Comparison of ENCODE assay signal across 8 cellular contexts in the genomic region with DNA sequence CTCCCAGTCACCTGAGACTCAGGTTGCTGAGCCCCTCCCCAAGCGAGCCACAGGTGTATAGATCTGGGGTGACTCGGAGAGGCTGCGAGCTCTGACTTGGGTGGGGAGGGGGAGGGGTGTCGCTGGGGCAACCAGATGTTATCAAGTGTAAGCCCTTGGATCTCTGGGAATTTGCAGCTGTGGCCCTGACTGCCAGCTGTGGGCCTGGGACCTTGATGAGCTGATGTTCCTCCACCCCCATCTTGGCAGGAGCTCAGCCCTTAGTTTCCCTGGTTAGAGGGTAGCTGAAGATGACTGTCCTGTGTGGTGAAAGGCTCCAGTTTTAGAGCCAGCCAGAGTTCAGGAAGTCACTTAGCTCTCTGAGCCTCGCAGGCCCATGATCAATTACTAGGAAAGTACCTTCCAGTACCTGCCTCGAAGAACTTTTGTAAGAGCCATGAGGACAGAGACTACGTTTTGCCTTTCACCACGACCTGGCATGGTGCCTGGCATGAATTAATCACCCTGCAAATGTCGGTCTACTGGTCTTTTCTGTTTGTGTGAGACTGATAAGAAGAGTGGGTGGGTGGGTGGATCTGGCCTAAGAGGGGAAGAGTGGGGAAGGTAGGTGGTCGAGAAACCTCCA. TPM values are rescaled to one million over a fixed set of nuclear protein-coding genes. Genes with fewer than 3 reads are reported as not detected.
DNase-seq lines count a peak whose midpoint lies in the region; TF ChIP-seq lines count a peak whose summit lies in the region.

No MANE protein-coding gene starts in this region.

- H4K20me1 ChIP-seq in fibroblast of lung (ENCODE audit: control insufficient read depth, extremely low read depth, insufficient read depth, low read length): no peaks in the 10 kb centered on the region

- DNase-seq in NCI-H345 (lab: John Stamatoyannopoulos, UW) (peak; percentile 27), NCI-H345 treated with DMSO at 0.1 percent for 48 hours (lab: John Stamatoyannopoulos, UW; ENCODE audit: unreplicated experiment) (no peak), RWPE1 (ENCODE audit: low spot score) (peak; percentile 72), fibroblast of lung (ENCODE audit: low read depth in 2 of 2) (peak; percentile 55 to 89), SK-N-DZ (ENCODE audit: low spot score) (no peak), NCI-H524 treated with DMSO at 0.1 percent for 48 hours (lab: John Stamatoyannopoulos, UW) (no peak), HuH-7 (ENCODE audit: low spot score) (no peak)
- DNase-seq in stimulated activated CD4-positive, alpha-beta T cell treated with anti-CD3 and anti-CD28 coated beads, Interleukin-4, amount 100 ng/mL, for 1 hour: peak; percentile 38

- TF ChIP-seq CTCF in RWPE1 (conservative IDR thresholded peaks at IDR 0.05; ENCODE audit: low read depth): no peak
- TF ChIP-seq CTCF in fibroblast of lung (conservative IDR thresholded peaks at IDR 0.05 in 1 of 2, IDR thresholded peaks at IDR 0.05 in 1 of 2; ENCODE audit: low read depth in 1 of 2, low read length in 2 of 2): no peak

- POLR2A ChIA-PET in RWPE1 (lab: Yijun Ruan, JAX; ENCODE audit: low non-redundant PET): interaction anchor here (0.5 to 1.0 kb wide), 3 partner anchors 14 to 55 kb away, joined by 4 read pairs; a partner anchor contains a TSS

- H3K9ac ChIP-seq in fibroblast of lung (ENCODE audit: insufficient read depth, low read length): no peak overlapping the region

- no peak overlapping the region for H3K4me2 ChIP-seq in fibroblast of lung (ENCODE audit: extremely low read depth, insufficient read depth, low read length)

- no peak overlapping the region for H3K4me3 ChIP-seq in fibroblast of lung (replicated peaks in 1 of 4; ENCODE audit: control extremely low read depth in 1 of 4, insufficient read depth in 1 of 4, low read depth in 3 of 4, low read length in 4 of 4)

- H3K36me3 ChIP-seq in fibroblast of lung (ENCODE audit: control insufficient read depth, insufficient read depth, low read length): no peaks in the 10 kb centered on the region

- no peak overlapping the region for H2AFZ ChIP-seq in fibroblast of lung (ENCODE audit: low read length)

- H3K27me3 ChIP-seq in fibroblast of lung (ENCODE audit: control insufficient read depth, insufficient read depth, low read length): no peaks in the 10 kb centered on the region

- H3K9me3 ChIP-seq in fibroblast of lung (ENCODE audit: control insufficient read depth, insufficient read depth, low read depth, low read length): no peaks in the 10 kb centered on the region

- H3K27ac ChIP-seq in RWPE1 (peak overlapping the region; percentile 100), fibroblast of lung (ENCODE audit: insufficient read depth, low read length) (no peak overlapping the region)

- CTCF ChIA-PET in RWPE1 (lab: Yijun Ruan, JAX): interaction anchor here (0.5 to 1.3 kb wide), 2 partner anchors 15 to 49 kb away, joined by 3 to 8 read pairs; no protein-coding TSS in a partner anchor

- H3K4me1 ChIP-seq in fibroblast of lung (ENCODE audit: control insufficient read depth, extremely low read depth, insufficient read depth, low read length): peaks cover 16% of the 10 kb centered on the region

- H3K79me2 ChIP-seq in fibroblast of lung (ENCODE audit: control insufficient read depth, insufficient read depth, low read length): no peaks in the 10 kb centered on the region

RNA-seq across cellular contexts. Expression of a gene that starts 55.8 kb away (rescaled TPM):
- 217 and 295 TPM in 2 replicates for total RNA-seq in fibroblast of lung
- polyA plus RNA-seq in fibroblast of lung: 85.8 and 94.4 TPM in 2 replicates
- 92.4 and 93.0 TPM in 2 replicates for polyA plus RNA-seq in fibroblast of lung (2012)
- polyA minus RNA-seq in fibroblast of lung (ENCODE audit: low replicate concordance): 197 and 205 TPM in 2 replicates
- polyA plus RNA-seq in SK-N-DZ (2014; cell fraction: cytosol; rRNA removed): 57.1 and 64.9 TPM in 2 replicates
- 79.6 and 96.0 TPM in 2 replicates for polyA plus RNA-seq in SK-N-DZ (2014; cell fraction: nucleus; rRNA removed)

RNA-seq across cellular contexts. Expression of a gene that starts 56.1 kb away (rescaled TPM):
- total RNA-seq in fibroblast of lung: 26.7 and 36.3 TPM in 2 replicates
- polyA plus RNA-seq in fibroblast of lung: 30.7 and 41.8 TPM in 2 replicates
- polyA plus RNA-seq in fibroblast of lung (2012): 13.0 and 15.4 TPM in 2 replicates
- polyA minus RNA-seq in fibroblast of lung (ENCODE audit: low replicate concordance): 3.4 and 6.3 TPM in 2 replicates
- 27.6 and 30.1 TPM in 2 replicates for polyA plus RNA-seq in SK-N-DZ (2014; cell fraction: cytosol; rRNA removed)
- 32.6 and 50.4 TPM in 2 replicates for polyA plus RNA-seq in SK-N-DZ (2014; cell fraction: nucleus; rRNA removed)

RNA-seq across cellular contexts. Expression of a gene that starts 58.8 kb away (rescaled TPM):
- total RNA-seq in fibroblast of lung: 43.7 and 58.1 TPM in 2 replicates
- 31.5 and 50.9 TPM in 2 replicates for polyA plus RNA-seq in fibroblast of lung
- polyA plus RNA-seq in fibroblast of lung (2012): 24.4 and 34.5 TPM in 2 replicates
- 8.8 and 12.8 TPM in 2 replicates for polyA minus RNA-seq in fibroblast of lung (ENCODE audit: low replicate concordance)
- polyA plus RNA-seq in SK-N-DZ (2014; cell fraction: cytosol; rRNA removed): 0.02 and 0.22 TPM in 2 replicates
- 0.05 TPM in 1 of 2 replicates, not detected in the other for polyA plus RNA-seq in SK-N-DZ (2014; cell fraction: nucleus; rRNA removed)

Comparison
In these comparisons a context has a peak if more than half of its experiments do, and no peak if none do; other contexts are left out.
1. DNase-seq: peak in NCI-H345 (single experiment), RWPE1 (single experiment), fibroblast of lung (2 of 2) and stimulated activated CD4-positive, alpha-beta T cell treated with anti-CD3 and anti-CD28 coated beads, Interleukin-4, amount 100 ng/mL, for 1 hour (single experiment); none in NCI-H345 treated with DMSO at 0.1 percent for 48 hours (single experiment), SK-N-DZ (single experiment), NCI-H524 treated with DMSO at 0.1 percent for 48 hours (single experiment) and HuH-7 (single experiment).